ENCODE assay signal across 15 cellular contexts in the genomic region with DNA sequence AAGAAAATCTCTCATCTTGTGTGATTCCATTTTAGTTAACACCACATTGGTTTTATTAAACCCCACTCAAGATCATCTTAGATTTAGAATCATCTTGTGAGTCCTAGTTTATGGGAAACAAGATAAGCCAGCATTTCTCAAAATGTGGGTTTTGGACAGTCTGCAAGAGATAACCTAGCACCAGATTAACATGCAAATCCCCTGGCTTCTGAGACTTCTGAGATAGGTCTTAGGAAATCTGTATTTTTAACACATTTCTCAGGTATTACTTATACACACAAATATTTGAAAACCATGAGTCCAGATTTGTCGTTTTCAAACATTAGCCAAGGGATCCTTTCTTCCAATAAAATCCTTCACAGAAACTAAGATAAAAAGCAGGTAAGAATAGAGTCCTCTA.
"Had no signal": no experiment of that assay in that cellular context is flagged by ENCODE, and none has a peak within 500 bp of the region (broad histone marks: within the 10 kb centered on the region; RNA-seq: fewer than 3 reads in every experiment).

No MANE protein-coding gene starts in this region.

- H3K27me3 Mint-ChIP-seq: activated B cell treated with CpG ODN at 0.5 μM for 24 hours had no signal

- H3K9me3 ChIP-seq: tibial nerve had no signal

- ATAC-seq: stimulated activated naive B cell treated with anti-CD40 and anti-IgM and Interleukin-4, amounts not matched to agents 10 μg/mL and 1 μg/mL and 100 μg/mL, for 72 hours had no signal

- DNase-seq: activated B cell treated with CpG ODN at 0.5 μM for 24 hours; activated CD4-positive, alpha-beta T cell treated with anti-CD3 and anti-CD28 coated beads for 48 hours; activated CD8-positive, alpha-beta memory T cell treated with anti-CD3 and anti-CD28 coated beads, Interleukin-2, amount 50 U/mL, for 48 hours; activated gamma-delta T cell treated with Interleukin-2 at 50 U/mL for 16 hours; anterior cingulate cortex; dorsolateral prefrontal cortex; endodermal cell; hippocampal formation; kidney glomerular epithelial cell; nephron progenitor cell; occipital lobe; stimulated activated CD4-positive, alpha-beta T cell treated with anti-CD3 and anti-CD28 coated beads, Interleukin-4, amount 100 ng/mL, for 1 hour; stimulated activated naive B cell treated with anti-CD40 and anti-IgM and Interleukin-4, amounts not matched to agents 10 μg/mL and 1 μg/mL and 100 μg/mL, for 72 hours had no signal

- H3K9me3 Mint-ChIP-seq: endodermal cell, nephron progenitor cell had no signal

- H3K4me3 ChIP-seq: dorsolateral prefrontal cortex, tibial nerve had no signal

- H3K27me3 ChIP-seq: dorsolateral prefrontal cortex, tibial nerve had no signal

- H3K4me1 Mint-ChIP-seq: activated B cell treated with CpG ODN at 0.5 μM for 24 hours had no signal

- H3K4me3 Mint-ChIP-seq: activated B cell treated with CpG ODN at 0.5 μM for 24 hours; activated naive CD8-positive, alpha-beta T cell; endodermal cell; nephron progenitor cell; stimulated activated naive B cell treated with anti-CD40 and anti-IgM and Interleukin-4, amounts not matched to agents 10 μg/mL and 1 μg/mL and 100 μg/mL, for 72 hours had no signal

- H3K36me3 Mint-ChIP-seq: stimulated activated naive B cell treated with anti-CD40 and anti-IgM and Interleukin-4, amounts not matched to agents 10 μg/mL and 1 μg/mL and 100 μg/mL, for 72 hours had no signal

- H3K36me3 ChIP-seq: tibial nerve had no signal

- H3K27ac ChIP-seq: dorsolateral prefrontal cortex, tibial nerve had no signal

- H3K27ac Mint-ChIP-seq: activated B cell treated with CpG ODN at 0.5 μM for 24 hours; activated naive CD8-positive, alpha-beta T cell; stimulated activated naive B cell treated with anti-CD40 and anti-IgM and Interleukin-4, amounts not matched to agents 10 μg/mL and 1 μg/mL and 100 μg/mL, for 72 hours had no signal
